Comparison of ENCODE assay signal across 15 cellular contexts in the genomic region with DNA sequence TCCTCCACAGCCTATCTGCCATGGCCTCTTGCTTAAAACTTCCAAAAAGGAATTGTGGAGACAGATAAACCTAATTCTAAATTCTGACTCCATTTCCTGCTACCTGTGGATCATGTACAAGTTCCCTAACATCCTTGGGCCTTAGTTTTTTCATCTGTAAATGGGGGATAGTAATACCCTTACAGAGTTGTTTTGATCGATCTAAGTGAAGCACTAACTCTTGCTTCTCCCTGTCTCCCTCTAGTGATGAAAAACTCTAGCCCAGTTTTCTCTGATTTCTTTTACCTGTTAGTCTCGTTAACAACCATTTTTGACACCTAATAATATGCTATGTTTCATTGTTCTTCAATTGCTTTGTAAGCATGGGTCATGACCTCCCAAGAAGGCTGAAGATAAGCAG.
DNase-seq lines count a peak whose midpoint lies in the region; ATAC-seq and TF ChIP-seq lines count a peak whose summit lies in the region.
"Had no signal": no experiment of that assay in that cellular context is flagged by ENCODE, and none has a peak within 500 bp of the region (broad histone marks: within the 10 kb centered on the region; RNA-seq: fewer than 3 reads in every experiment).

No MANE protein-coding gene starts in this region.

- H3K9me3 ChIP-seq in left ventricle myocardium inferior (replicated peaks) (peaks cover 5% of the 10 kb centered on the region), heart left ventricle (peaks cover 0 to 4% (median 0%) of the 10 kb centered on the region in 12 donors), endodermal cell (ENCODE audit: control insufficient read depth, low read length) (no peaks in the 10 kb centered on the region)
- H3K9me3 ChIP-seq: mucosa of descending colon, pancreas had no signal

- ATAC-seq in heart left ventricle (no peak), sciatic nerve (no peak), HG03045 (IDR thresholded peaks at IDR 0.05; ENCODE audit: unreplicated experiment) (no peak), HG03460 (IDR thresholded peaks at IDR 0.05; ENCODE audit: unreplicated experiment) (no peak)
- ATAC-seq: mucosa of descending colon, pancreas had no signal

- intact Hi-C loops in left ventricle myocardium inferior (cut with micrococcal nuclease) (no loop called here), heart left ventricle (cut with DNase I) (no loop called here), sciatic nerve (cut with DNase I) (no loop called here)

- DNase-seq in left ventricle myocardium inferior (no peak), heart left ventricle (no peak), OCI-M1 (lab: John Stamatoyannopoulos, UW) (peak; percentile 8), endodermal cell (no peak), sciatic nerve (ENCODE audit: low spot score) (no peak), DMS153 treated with DMSO at 0.1 percent for 48 hours (lab: John Stamatoyannopoulos, UW; ENCODE audit: unreplicated experiment) (no peak)
- DNase-seq: ACHN; activated T-cell treated with anti-CD3 and anti-CD28 coated beads, Interleukin-2, amount 50 U/mL, for 48 hours; kidney; mucosa of descending colon; pancreas; RPMI8226; T-helper 2 cell had no signal

- H3K4me1 ChIP-seq in left ventricle myocardium inferior = no peaks in the 10 kb centered on the region
- no peaks in the 10 kb centered on the region for H3K4me1 ChIP-seq in heart left ventricle
- no peaks in the 10 kb centered on the region for H3K4me1 ChIP-seq in endodermal cell (ENCODE audit: control insufficient read depth, insufficient read depth, low read length)
- H3K4me1 ChIP-seq: pancreas had no signal

- H3K36me3 ChIP-seq in left ventricle myocardium inferior = no peaks in the 10 kb centered on the region
- H3K36me3 ChIP-seq in heart left ventricle = no peaks in the 10 kb centered on the region
- no peaks in the 10 kb centered on the region for H3K36me3 ChIP-seq in endodermal cell (ENCODE audit: control insufficient read depth, insufficient read depth, low read length)
- H3K36me3 ChIP-seq: pancreas had no signal

- no peak overlapping the region for H3K4me3 ChIP-seq in left ventricle myocardium inferior
- H3K4me3 ChIP-seq in heart left ventricle = no peak overlapping the region
- no peak overlapping the region for H3K4me3 ChIP-seq in endodermal cell (ENCODE audit: low read length)
- H3K4me3 ChIP-seq: mucosa of descending colon, pancreas had no signal

- H3K4me1 Mint-ChIP-seq in endodermal cell = no peaks in the 10 kb centered on the region

- no peaks in the 10 kb centered on the region for H3K27me3 Mint-ChIP-seq in endodermal cell (ENCODE audit: insufficient read depth)

- no peak overlapping the region for H3K9ac ChIP-seq in endodermal cell (ENCODE audit: extremely low read depth, low read length, poor library complexity, severe bottlenecking)

- H3K27ac ChIP-seq in left ventricle myocardium inferior (replicated peaks) = no peak overlapping the region
- no peak overlapping the region for H3K27ac ChIP-seq in heart left ventricle
- H3K27ac ChIP-seq in endodermal cell (ENCODE audit: low read depth, low read length) = no peak overlapping the region
- H3K27ac ChIP-seq: pancreas had no signal

- no peaks in the 10 kb centered on the region for H3K9me3 Mint-ChIP-seq in endodermal cell

- H3K27ac Mint-ChIP-seq in endodermal cell = no peak overlapping the region

- no peak for TF ChIP-seq POLR2A in heart left ventricle (IDR thresholded peaks at IDR 0.05)

- H3K27me3 ChIP-seq in left ventricle myocardium inferior (ENCODE audit: low read depth) (no peaks in the 10 kb centered on the region), heart left ventricle (no peaks in the 10 kb centered on the region), endodermal cell (ENCODE audit: control insufficient read depth, insufficient read depth, low read length, poor library complexity, severe bottlenecking) (no peaks in the 10 kb centered on the region)
- H3K27me3 ChIP-seq: pancreas had no signal

- TF ChIP-seq CTCF in left ventricle myocardium inferior (IDR thresholded peaks at IDR 0.05; ENCODE audit: borderline replicate concordance) (peak; percentile 13), heart left ventricle (IDR thresholded peaks at IDR 0.05) (no peak), endodermal cell (conservative IDR thresholded peaks at IDR 0.05) (peak; percentile 68)

- H3K36me3 Mint-ChIP-seq in endodermal cell (ENCODE audit: low read depth) = no peaks in the 10 kb centered on the region

- H3K4me3 Mint-ChIP-seq in endodermal cell = no peak overlapping the region

- WGBS in heart left ventricle, 4 donors = 72 to 85% (median 83%) methylated on average over 2 of the region's 2 CpGs
- WGBS in endodermal cell (ENCODE audit: insufficient coverage in 1 of 2, insufficient read length in 1 of 2), 2 experiments = 86 to 100% methylated on average over 1 to 2 of the region's 2 CpGs

Comparison
In these comparisons a context has a peak if more than half of its experiments do, and no peak if none do; other contexts are left out.
1. CTCF ChIP-seq: peak in left ventricle myocardium inferior (single experiment) and endodermal cell (single experiment); none in heart left ventricle (0 of 12).